ENCODE assay signal across 21 cellular contexts in the genomic region with DNA sequence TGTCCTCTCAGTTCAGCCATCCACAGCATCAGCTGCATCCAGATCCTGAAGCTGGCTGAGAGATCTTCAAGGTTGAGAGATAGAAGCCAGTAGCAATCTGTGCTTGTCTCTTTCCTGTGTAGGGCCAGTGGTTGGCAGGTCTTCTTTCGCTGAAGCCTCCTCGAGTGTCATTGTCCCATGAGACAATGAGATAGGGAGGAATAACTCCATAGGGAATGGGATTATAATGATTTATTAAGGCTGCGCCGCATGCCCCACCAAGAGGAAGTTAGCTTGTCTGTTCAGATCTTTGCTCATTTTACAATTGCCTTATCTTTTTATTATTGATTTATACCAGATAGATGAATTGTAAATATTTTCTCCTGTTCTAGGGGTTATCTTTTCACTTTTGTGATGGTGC.
"Had no signal": no experiment of that assay in that cellular context is flagged by ENCODE, and none has a peak within 500 bp of the region (broad histone marks: within the 10 kb centered on the region; RNA-seq: fewer than 3 reads in every experiment).

No MANE protein-coding gene starts in this region.

- DNase-seq: MV-4-11, NCI-H1048, NCI-H1105, NCI-H1417, NCI-H1436 treated with DMSO at 0.1 percent for 48 hours, NCI-H187, NCI-H2029, NCI-H2081 treated with DMSO at 0.1 percent for 48 hours, NCI-H2171, NCI-H226, NCI-H446, NCI-H510A, NCI-H524 treated with DMSO at 0.1 percent for 48 hours, NCI-H69, Right ventricle myocardium superior, RPMI8226, SIG-M5 had no signal

- H3K9me3 ChIP-seq: SJSA1 had no signal

- H3K27me3 ChIP-seq: SJSA1 had no signal

- H3K4me3 ChIP-seq: K562, SJSA1, SK-N-MC had no signal

- H3K4me2 ChIP-seq: KMS-11 had no signal

- H3K9ac ChIP-seq: KMS-11 had no signal

- H3K27ac ChIP-seq: KMS-11, SJSA1, SK-N-MC had no signal
